13 cellular contexts compared by ENCODE assay signal in genomic region chr12:53844989-53845836, GRCh38.
DNase-seq lines count a peak whose midpoint lies in the region; ATAC-seq and TF ChIP-seq lines count a peak whose summit lies in the region.
"Had no signal": no experiment of that assay in that cellular context is flagged by ENCODE, and none has a peak within 500 bp of the region (broad histone marks: within the 10 kb centered on the region; RNA-seq: fewer than 3 reads in every experiment).

No MANE protein-coding gene starts in this region.

- no peaks in the 10 kb centered on the region for H3K9me3 Mint-ChIP-seq in activated CD8-positive, alpha-beta T cell treated with anti-CD3 and anti-CD28 coated beads, Interleukin-2, amount 10 ng/mL, durations not matched to agents 7 days and 5 days (ENCODE audit: insufficient read depth)
- H3K9me3 Mint-ChIP-seq: stimulated activated naive CD8-positive, alpha-beta T cell treated with anti-CD3 and anti-CD28 coated beads, Interleukin-15, Interleukin-2, amounts not matched to agents 100 ng/mL and 50 ng/mL, for 24 hours had no signal

- H3K27me3 ChIP-seq in MG63 = no peaks in the 10 kb centered on the region
- H3K27me3 ChIP-seq: ovary had no signal

- DNase-seq in ELF-1 (ENCODE audit: low read depth, low spot score) (peak; percentile 89), MG63 (peak; percentile 89), cardiac fibroblast (ENCODE audit: low read depth in 2 of 2) (peak; percentile 11 to 21), myocyte (ENCODE audit: low read depth) (peak; percentile 70), amygdala (lab: John Stamatoyannopoulos, UW) (no peak)
- DNase-seq in activated CD8-positive, alpha-beta T cell treated with anti-CD3 and anti-CD28 coated beads, Interleukin-2, amount 10 ng/mL, durations not matched to agents 7 days and 5 days = no peak
- DNase-seq: NCI-H1092 treated with DMSO at 0.1 percent for 48 hours, ovary had no signal

- no peak overlapping the region for H3K4me3 Mint-ChIP-seq in activated CD8-positive, alpha-beta T cell treated with anti-CD3 and anti-CD28 coated beads, Interleukin-2, amount 10 ng/mL, durations not matched to agents 7 days and 5 days
- H3K4me3 Mint-ChIP-seq: stimulated activated naive CD8-positive, alpha-beta T cell treated with anti-CD3 and anti-CD28 coated beads, Interleukin-15, Interleukin-2, amounts not matched to agents 100 ng/mL and 50 ng/mL, for 24 hours had no signal

- POLR2A ChIA-PET in activated CD8-positive, alpha-beta T cell treated with anti-CD3 and anti-CD28 coated beads, Interleukin-2, amount 10 ng/mL, durations not matched to agents 7 days and 5 days (lab: Charles Lee) = no interaction called here

- H3K4me1 Mint-ChIP-seq in activated CD8-positive, alpha-beta T cell treated with anti-CD3 and anti-CD28 coated beads, Interleukin-2, amount 10 ng/mL, durations not matched to agents 7 days and 5 days (ENCODE audit: low read depth) = no peaks in the 10 kb centered on the region

- H3K9me3 ChIP-seq in MG63 = no peaks in the 10 kb centered on the region
- H3K9me3 ChIP-seq: gastroesophageal sphincter, ovary had no signal

- no peak for TF ChIP-seq CTCF in cardiac fibroblast (IDR thresholded peaks at IDR 0.05; ENCODE audit: low read depth, low read length)

- H3K27me3 Mint-ChIP-seq in activated CD8-positive, alpha-beta T cell treated with anti-CD3 and anti-CD28 coated beads, Interleukin-2, amount 10 ng/mL, durations not matched to agents 7 days and 5 days (ENCODE audit: low read depth) = peaks cover 46% of the 10 kb centered on the region

- no peaks in the 10 kb centered on the region for H3K36me3 ChIP-seq in MG63
- H3K36me3 ChIP-seq: gastroesophageal sphincter, ovary had no signal

- H3K36me3 Mint-ChIP-seq in activated CD8-positive, alpha-beta T cell treated with anti-CD3 and anti-CD28 coated beads, Interleukin-2, amount 10 ng/mL, durations not matched to agents 7 days and 5 days (ENCODE audit: low read depth) = no peaks in the 10 kb centered on the region

- H3K4me3 ChIP-seq in MG63 (no peak overlapping the region), cardiac fibroblast (replicated peaks in 1 of 2; ENCODE audit: low read depth in 2 of 2, low read length in 2 of 2) (no peak overlapping the region)
- H3K4me3 ChIP-seq: coronary artery, gastroesophageal sphincter, ovary had no signal

- no peak overlapping the region for H3K27ac Mint-ChIP-seq in activated CD8-positive, alpha-beta T cell treated with anti-CD3 and anti-CD28 coated beads, Interleukin-2, amount 10 ng/mL, durations not matched to agents 7 days and 5 days
- H3K27ac Mint-ChIP-seq: stimulated activated naive CD8-positive, alpha-beta T cell treated with anti-CD3 and anti-CD28 coated beads, Interleukin-15, Interleukin-2, amounts not matched to agents 100 ng/mL and 50 ng/mL, for 24 hours had no signal

- no peak for ATAC-seq in HG02678 (IDR thresholded peaks at IDR 0.05; ENCODE audit: unreplicated experiment)
- no peak for ATAC-seq in GM18870 (IDR thresholded peaks at IDR 0.05; ENCODE audit: unreplicated experiment)
- no peak for ATAC-seq in activated CD8-positive, alpha-beta T cell treated with anti-CD3 and anti-CD28 coated beads, Interleukin-2, amount 10 ng/mL, durations not matched to agents 7 days and 5 days
- ATAC-seq: gastroesophageal sphincter had no signal

- CTCF ChIA-PET in activated CD8-positive, alpha-beta T cell treated with anti-CD3 and anti-CD28 coated beads, Interleukin-2, amount 10 ng/mL, durations not matched to agents 7 days and 5 days (lab: Charles Lee) = no interaction called here

Comparison
In these comparisons a context has a peak if more than half of its experiments do, and no peak if none do; other contexts are left out.
1. DNase-seq: peak in ELF-1 (single experiment), MG63 (single experiment), cardiac fibroblast (2 of 2) and myocyte (single experiment); none in amygdala (0 of 56) and activated CD8-positive, alpha-beta T cell treated with anti-CD3 and anti-CD28 coated beads, Interleukin-2, amount 10 ng/mL, durations not matched to agents 7 days and 5 days (single experiment).